24 cellular contexts compared by ENCODE assay signal in the genomic region with DNA sequence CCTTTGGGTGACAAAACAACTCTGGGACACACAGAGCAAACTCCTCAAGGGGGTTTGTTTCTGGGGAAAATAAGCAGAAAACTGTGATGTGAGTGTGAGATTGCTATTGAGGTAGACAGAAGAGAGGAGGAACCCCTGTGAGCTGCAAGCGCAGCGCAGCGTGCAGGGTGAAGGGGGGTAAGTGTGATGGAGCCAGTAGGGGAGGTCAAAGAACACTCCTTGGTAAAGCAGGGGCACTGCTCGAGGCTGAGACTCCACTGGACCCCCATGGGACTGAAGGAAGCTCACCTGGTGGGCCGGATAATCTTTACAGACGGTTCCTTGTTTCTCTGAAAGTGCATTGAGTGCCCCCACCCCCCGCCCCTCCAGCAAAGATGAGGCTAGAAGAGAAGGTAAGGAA. TPM values are rescaled to one million over a fixed set of nuclear protein-coding genes. Genes with fewer than 3 reads are reported as not detected.
A peak's percentile ranks its signal among the peaks of the same experiment; 100 is the strongest.
DNase-seq lines count a peak whose midpoint lies in the region; ATAC-seq and TF ChIP-seq lines count a peak whose summit lies in the region.
"Had no signal": no experiment of that assay in that cellular context is flagged by ENCODE, and none has a peak within 500 bp of the region (broad histone marks: within the 10 kb centered on the region; RNA-seq: fewer than 3 reads in every experiment).

No MANE protein-coding gene starts in this region.

- peaks cover 0 to 47% (median 5%) of the 10 kb centered on the region in 11 experiments; a peak in 9 of 22 replicates for H3K36me3 ChIP-seq in BLaER1 treated with 17β-estradiol and CSF1 and Interleukin-3, amounts not matched to agents 10 nM and 100 nM
- H3K36me3 ChIP-seq in RWPE2 (ENCODE audit: low read depth) = peaks cover 27% of the 10 kb centered on the region
- H3K36me3 ChIP-seq in hepatocyte (replicated peaks; ENCODE audit: insufficient read depth, low read depth) = no peaks in the 10 kb centered on the region
- peaks cover 8 to 15% (median 12%) of the 10 kb centered on the region in 4 donors for H3K36me3 ChIP-seq in sigmoid colon
- H3K36me3 ChIP-seq in SJCRH30 = no peaks in the 10 kb centered on the region
- H3K36me3 ChIP-seq: Peyer's patch had no signal

- 94% methylated on average over 7 of the region's 7 CpGs for WGBS in hepatocyte (ENCODE audit: low lambda C conversion rate, missing lambda C conversion rate)
- WGBS in sigmoid colon, 2 donors = 92 to 93% methylated on average over 7 of the region's 7 CpGs

- peaks cover 89 to 100% (median 96%) of the 10 kb centered on the region in 10 experiments for H3K4me1 ChIP-seq in BLaER1 treated with 17β-estradiol and CSF1 and Interleukin-3, amounts not matched to agents 10 nM and 100 nM
- peaks cover 29% of the 10 kb centered on the region for H3K4me1 ChIP-seq in RWPE2 (ENCODE audit: insufficient read depth, poor library complexity, severe bottlenecking)
- H3K4me1 ChIP-seq in hepatocyte (ENCODE audit: insufficient read depth) = peaks cover 43% of the 10 kb centered on the region
- peaks cover 0 to 100% (median 100%) of the 10 kb centered on the region in 4 donors for H3K4me1 ChIP-seq in sigmoid colon
- H3K4me1 ChIP-seq in SJCRH30 = peaks cover 55% of the 10 kb centered on the region

- peaks cover 5% of the 10 kb centered on the region for H3K79me2 ChIP-seq in hepatocyte

- H3K27me3 ChIP-seq in BLaER1 treated with 17β-estradiol and CSF1 and Interleukin-3, amounts not matched to agents 10 nM and 100 nM = peaks cover 0 to 20% (median 13%) of the 10 kb centered on the region in 11 experiments; a peak in 13 of 22 replicates
- H3K27me3 ChIP-seq in RWPE2 (ENCODE audit: insufficient read depth, poor library complexity, severe bottlenecking) = no peaks in the 10 kb centered on the region
- H3K27me3 ChIP-seq in hepatocyte = no peaks in the 10 kb centered on the region
- no peaks in the 10 kb centered on the region for H3K27me3 ChIP-seq in sigmoid colon
- no peaks in the 10 kb centered on the region for H3K27me3 ChIP-seq in SJCRH30
- H3K27me3 ChIP-seq: Peyer's patch had no signal

- no peak overlapping the region for H2AFZ ChIP-seq in hepatocyte

- H3K4me3 ChIP-seq in BLaER1 treated with 17β-estradiol and CSF1 and Interleukin-3, amounts not matched to agents 10 nM and 100 nM = no peak overlapping the region
- no peak overlapping the region for H3K4me3 ChIP-seq in RWPE2 (ENCODE audit: severe bottlenecking)
- no peak overlapping the region for H3K4me3 ChIP-seq in hepatocyte
- H3K4me3 ChIP-seq in sigmoid colon = no peak overlapping the region
- H3K4me3 ChIP-seq in SJCRH30 = no peak overlapping the region
- H3K4me3 ChIP-seq: Peyer's patch had no signal

- H3K9ac ChIP-seq in BLaER1 treated with 17β-estradiol and CSF1 and Interleukin-3, amounts not matched to agents 10 nM and 100 nM = peak overlapping the region in 1 of 11 experiments; percentile 30; a peak in 1 of 22 replicates

- peak overlapping the region; percentile 64 to 98 (median 95) for H3K4me2 ChIP-seq in BLaER1 treated with 17β-estradiol and CSF1 and Interleukin-3, amounts not matched to agents 10 nM and 100 nM
- H3K4me2 ChIP-seq in hepatocyte = no peak overlapping the region

- no peaks in the 10 kb centered on the region for H3K9me2 ChIP-seq in hepatocyte (replicated peaks; ENCODE audit: insufficient read depth)

- TF ChIP-seq CTCF in RWPE2 (IDR thresholded peaks at IDR 0.05; ENCODE audit: poor library complexity, severe bottlenecking) = no peak
- TF ChIP-seq CTCF in hepatocyte (IDR thresholded peaks at IDR 0.05; ENCODE audit: poor library complexity) = no peak
- TF ChIP-seq CTCF in sigmoid colon (IDR thresholded peaks at IDR 0.05) = no peak

- TF ChIP-seq EP300 in sigmoid colon (IDR thresholded peaks at IDR 0.05) = no peak

- ATAC-seq in RWPE2 (ENCODE audit: low read depth) (no peak), HG03196 (IDR thresholded peaks at IDR 0.05; ENCODE audit: unreplicated experiment) (no peak), HG03045 (IDR thresholded peaks at IDR 0.05; ENCODE audit: unreplicated experiment) (no peak)
- ATAC-seq: HCT116; left lobe of liver; stimulated activated memory B cell treated with anti-CD40 and anti-IgM and Interleukin-4, amounts not matched to agents 10 μg/mL and 1 μg/mL and 100 μg/mL, for 72 hours had no signal

- intact Hi-C loops in sigmoid colon (cut with DNase I) = loop anchor here (5.0 to 10.0 kb wide), 2 partner anchors 229 to 856 kb away; no protein-coding TSS in a partner anchor

- peak overlapping the region in 2 of 11 experiments; percentile 31 to 40; a peak in 2 of 22 replicates for H3K27ac ChIP-seq in BLaER1 treated with 17β-estradiol and CSF1 and Interleukin-3, amounts not matched to agents 10 nM and 100 nM
- H3K27ac ChIP-seq in RWPE2 (ENCODE audit: poor library complexity, severe bottlenecking) (peak overlapping the region; percentile 76), hepatocyte (peak overlapping the region; percentile 76), sigmoid colon (peak overlapping the region; percentile 97 to 99 (median 99)), SJCRH30 (no peak overlapping the region)

- DNase-seq in RWPE2 (ENCODE audit: low spot score) (no peak), hepatocyte (ENCODE audit: low spot score) (no peak), sigmoid colon (peak; percentile 65), SJCRH30 (no peak), occipital lobe (lab: John Stamatoyannopoulos, UW) (no peak)
- DNase-seq: activated CD4-positive, alpha-beta T cell treated with anti-CD3 and anti-CD28 coated beads for 1 hour; activated CD8-positive, alpha-beta memory T cell treated with anti-CD3 and anti-CD28 coated beads for 24 hours; activated naive CD8-positive, alpha-beta T cell treated with anti-CD3 and anti-CD28 coated beads, Interleukin-2, amount 10 ng/mL, durations not matched to agents 7 days and 5 days; CD4-positive, alpha-beta T cell; NCI-H187; NCI-H226 had no signal

- no peaks in the 10 kb centered on the region for H3K9me3 ChIP-seq in BLaER1 treated with 17β-estradiol and CSF1 and Interleukin-3, amounts not matched to agents 10 nM and 100 nM (replicated peaks in 1 of 11)
- no peaks in the 10 kb centered on the region for H3K9me3 ChIP-seq in RWPE2 (ENCODE audit: severe bottlenecking)
- H3K9me3 ChIP-seq in hepatocyte (ENCODE audit: low read depth) = no peaks in the 10 kb centered on the region
- H3K9me3 ChIP-seq in sigmoid colon = no peaks in the 10 kb centered on the region
- H3K9me3 ChIP-seq in SJCRH30 (replicated peaks) = no peaks in the 10 kb centered on the region
- H3K9me3 ChIP-seq: Peyer's patch had no signal

- H4K20me1 ChIP-seq in BLaER1 treated with 17β-estradiol and CSF1 and Interleukin-3, amounts not matched to agents 10 nM and 100 nM = peaks cover 0 to 4% (median 0%) of the 10 kb centered on the region in 11 experiments; a peak in 2 of 22 replicates
- no peaks in the 10 kb centered on the region for H4K20me1 ChIP-seq in hepatocyte (ENCODE audit: insufficient read depth, poor library complexity, severe bottlenecking)

- TF ChIP-seq POLR2A in sigmoid colon (IDR thresholded peaks at IDR 0.05) = no peak

RNA-seq across cellular contexts. Expression of a gene that starts 7.5 kb away (rescaled TPM):
- total RNA-seq in hepatocyte = 13.7 and 14.4 TPM in 2 replicates
- 17.4 and 19.5 TPM in 2 replicates for polyA plus RNA-seq in hepatocyte
- 10 to 100 TPM; 41.0 to 63.1 (median 51.8) TPM for total RNA-seq in sigmoid colon
- polyA plus RNA-seq in sigmoid colon = 10 to 100 TPM in 1 of 3 donors, 1 to 10 TPM in 2; 6.6 to 13.4 (median 9.0) TPM
- 23.4 and 24.1 TPM in 2 replicates for total RNA-seq in SJCRH30 (2014; rRNA removed; shearing (Covaris generic))
- 14.8 TPM for total RNA-seq in occipital lobe

RNA-seq across cellular contexts. Expression of a gene that starts 9.7 kb away (rescaled TPM):
- 1.8 and 4.0 TPM in 2 replicates for total RNA-seq in hepatocyte
- 5.3 and 7.6 TPM in 2 replicates for polyA plus RNA-seq in hepatocyte
- total RNA-seq in sigmoid colon = 10 to 100 TPM; 43.9 to 97.2 (median 65.3) TPM
- polyA plus RNA-seq in sigmoid colon = 10 to 100 TPM in 1 of 3 donors, 1 to 10 TPM in 2; 5.1 to 33.4 (median 7.8) TPM
- total RNA-seq in SJCRH30 (2014; rRNA removed; shearing (Covaris generic)) = 2.4 and 3.2 TPM in 2 replicates
- total RNA-seq in occipital lobe = 1.6 TPM

RNA-seq across cellular contexts. Expression of a gene that starts 19.8 kb away (rescaled TPM):
- total RNA-seq in hepatocyte = 49.8 and 76.1 TPM in 2 replicates
- polyA plus RNA-seq in hepatocyte = 207 and 222 TPM in 2 replicates
- 1 to 10 TPM in 1 of 4 donors, not detected in 3; 8.2 TPM for total RNA-seq in sigmoid colon
- over 10,000 TPM; 12,817 to 35,077 (median 19,474) TPM for polyA plus RNA-seq in sigmoid colon
- not detected in 2 replicates for total RNA-seq in SJCRH30 (2014; rRNA removed; shearing (Covaris generic))
- total RNA-seq in occipital lobe = not detected
- total RNA-seq: activated naive CD8-positive, alpha-beta T cell treated with anti-CD3 and anti-CD28 coated beads, Interleukin-2, amount 10 ng/mL, durations not matched to agents 7 days and 5 days; CD4-positive, alpha-beta T cell; dermis microvascular lymphatic vessel endothelial cell; left lobe of liver; myocyte; omental fat pad; sciatic nerve; urinary bladder had no signal
- polyA plus RNA-seq: AG04450 had no signal

RNA-seq across cellular contexts. Expression of a gene that starts 23.3 kb away (rescaled TPM):
- total RNA-seq in hepatocyte = 1.0 and 1.7 TPM in 2 replicates
- polyA plus RNA-seq in hepatocyte = 4.4 and 4.9 TPM in 2 replicates
- 10 to 100 TPM in 2 of 4 donors, 1 to 10 TPM in 2; 5.4 to 12.5 (median 9.4) TPM for total RNA-seq in sigmoid colon
- polyA plus RNA-seq in sigmoid colon = 10 to 100 TPM in 1 of 3 donors, 1 to 10 TPM in 2; 2.4 to 27.5 (median 2.8) TPM
- 2.0 and 2.9 TPM in 2 replicates for total RNA-seq in SJCRH30 (2014; rRNA removed; shearing (Covaris generic))
- total RNA-seq in occipital lobe = 3.3 TPM
- total RNA-seq: dermis microvascular lymphatic vessel endothelial cell had no signal

RNA-seq across cellular contexts. Expression of a gene that starts 27.0 kb away (rescaled TPM):
- total RNA-seq in hepatocyte = 0.12 and 1.0 TPM in 2 replicates
- 0.93 and 1.5 TPM in 2 replicates for polyA plus RNA-seq in hepatocyte
- total RNA-seq in sigmoid colon = 1 to 10 TPM in 1 of 4 donors, under 1 TPM in 3; 0.16 to 1.1 (median 0.38) TPM
- polyA plus RNA-seq in sigmoid colon = 1 to 10 TPM; 1.8 to 3.0 (median 2.8) TPM
- total RNA-seq in SJCRH30 (2014; rRNA removed; shearing (Covaris generic)) = 0.22 and 0.38 TPM in 2 replicates
- total RNA-seq in occipital lobe = 9.2 TPM
